In genomic region chr14:68748691-68749090, GRCh38 we compare ENCODE assay signal across 1 cellular context.
TF ChIP-seq lines count a peak whose summit lies in the region.

No MANE protein-coding gene starts in this region.

TF ChIP-seq in HCT116, 20 proteins besides CTCF, POLR2A, EP300 and RAD21:
- TF ChIP-seq TCF7L2 (IDR thresholded peaks at IDR 0.05; ENCODE audit: borderline replicate concordance, extremely low read depth, insufficient read depth, insufficient read length) (no peak), SP1 (IDR thresholded peaks at IDR 0.05; ENCODE audit: low read depth) (no peak), POLR2AphosphoS5 (IDR thresholded peaks at IDR 0.05; ENCODE audit: low read depth, low read length) (no peak), ZFX (IDR thresholded peaks at IDR 0.05) (no peak), EGR1 (IDR thresholded peaks at IDR 0.05; ENCODE audit: low read depth) (no peak), CBX3 (IDR thresholded peaks at IDR 0.05; ENCODE audit: low read depth) (no peak), ZBTB33 (IDR thresholded peaks at IDR 0.05; ENCODE audit: extremely low read depth, insufficient replicate concordance, low read length) (no peak), EZH2phosphoT487 (IDR thresholded peaks at IDR 0.05; ENCODE audit: borderline replicate concordance) (no peak), ATF3 (IDR thresholded peaks at IDR 0.05) (no peak), JUND (IDR thresholded peaks at IDR 0.05) (no peak), YY1 (IDR thresholded peaks at IDR 0.05; ENCODE audit: extremely low read depth, insufficient replicate concordance, low read depth, low read length) (no peak), CEBPB (IDR thresholded peaks at IDR 0.05; ENCODE audit: low read depth) (no peak), SRF (IDR thresholded peaks at IDR 0.05; ENCODE audit: low read depth) (no peak), SIN3A (IDR thresholded peaks at IDR 0.05; ENCODE audit: low read depth) (no peak), FOSL1 (IDR thresholded peaks at IDR 0.05; ENCODE audit: low read depth) (no peak), ELF1 (IDR thresholded peaks at IDR 0.05; ENCODE audit: borderline replicate concordance, low read depth) (no peak), ZNF274 (IDR thresholded peaks at IDR 0.05; ENCODE audit: low read depth, low read length) (no peak)
- TF ChIP-seq, protein P1, sequence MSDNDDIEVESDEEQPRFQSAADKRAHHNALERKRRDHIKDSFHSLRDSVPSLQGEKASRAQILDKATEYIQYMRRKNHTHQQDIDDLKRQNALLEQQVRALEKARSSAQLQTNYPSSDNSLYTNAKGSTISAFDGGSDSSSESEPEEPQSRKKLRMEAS (IDR thresholded peaks at IDR 0.05): no peak
- TF ChIP-seq, protein P2, sequence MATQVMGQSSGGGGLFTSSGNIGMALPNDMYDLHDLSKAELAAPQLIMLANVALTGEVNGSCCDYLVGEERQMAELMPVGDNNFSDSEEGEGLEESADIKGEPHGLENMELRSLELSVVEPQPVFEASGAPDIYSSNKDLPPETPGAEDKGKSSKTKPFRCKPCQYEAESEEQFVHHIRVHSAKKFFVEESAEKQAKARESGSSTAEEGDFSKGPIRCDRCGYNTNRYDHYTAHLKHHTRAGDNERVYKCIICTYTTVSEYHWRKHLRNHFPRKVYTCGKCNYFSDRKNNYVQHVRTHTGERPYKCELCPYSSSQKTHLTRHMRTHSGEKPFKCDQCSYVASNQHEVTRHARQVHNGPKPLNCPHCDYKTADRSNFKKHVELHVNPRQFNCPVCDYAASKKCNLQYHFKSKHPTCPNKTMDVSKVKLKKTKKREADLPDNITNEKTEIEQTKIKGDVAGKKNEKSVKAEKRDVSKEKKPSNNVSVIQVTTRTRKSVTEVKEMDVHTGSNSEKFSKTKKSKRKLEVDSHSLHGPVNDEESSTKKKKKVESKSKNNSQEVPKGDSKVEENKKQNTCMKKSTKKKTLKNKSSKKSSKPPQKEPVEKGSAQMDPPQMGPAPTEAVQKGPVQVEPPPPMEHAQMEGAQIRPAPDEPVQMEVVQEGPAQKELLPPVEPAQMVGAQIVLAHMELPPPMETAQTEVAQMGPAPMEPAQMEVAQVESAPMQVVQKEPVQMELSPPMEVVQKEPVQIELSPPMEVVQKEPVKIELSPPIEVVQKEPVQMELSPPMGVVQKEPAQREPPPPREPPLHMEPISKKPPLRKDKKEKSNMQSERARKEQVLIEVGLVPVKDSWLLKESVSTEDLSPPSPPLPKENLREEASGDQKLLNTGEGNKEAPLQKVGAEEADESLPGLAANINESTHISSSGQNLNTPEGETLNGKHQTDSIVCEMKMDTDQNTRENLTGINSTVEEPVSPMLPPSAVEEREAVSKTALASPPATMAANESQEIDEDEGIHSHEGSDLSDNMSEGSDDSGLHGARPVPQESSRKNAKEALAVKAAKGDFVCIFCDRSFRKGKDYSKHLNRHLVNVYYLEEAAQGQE (IDR thresholded peaks at IDR 0.05; ENCODE audit: low read depth): no peak
